Comparison of ENCODE assay signal across 1 cellular context in the genomic region with DNA sequence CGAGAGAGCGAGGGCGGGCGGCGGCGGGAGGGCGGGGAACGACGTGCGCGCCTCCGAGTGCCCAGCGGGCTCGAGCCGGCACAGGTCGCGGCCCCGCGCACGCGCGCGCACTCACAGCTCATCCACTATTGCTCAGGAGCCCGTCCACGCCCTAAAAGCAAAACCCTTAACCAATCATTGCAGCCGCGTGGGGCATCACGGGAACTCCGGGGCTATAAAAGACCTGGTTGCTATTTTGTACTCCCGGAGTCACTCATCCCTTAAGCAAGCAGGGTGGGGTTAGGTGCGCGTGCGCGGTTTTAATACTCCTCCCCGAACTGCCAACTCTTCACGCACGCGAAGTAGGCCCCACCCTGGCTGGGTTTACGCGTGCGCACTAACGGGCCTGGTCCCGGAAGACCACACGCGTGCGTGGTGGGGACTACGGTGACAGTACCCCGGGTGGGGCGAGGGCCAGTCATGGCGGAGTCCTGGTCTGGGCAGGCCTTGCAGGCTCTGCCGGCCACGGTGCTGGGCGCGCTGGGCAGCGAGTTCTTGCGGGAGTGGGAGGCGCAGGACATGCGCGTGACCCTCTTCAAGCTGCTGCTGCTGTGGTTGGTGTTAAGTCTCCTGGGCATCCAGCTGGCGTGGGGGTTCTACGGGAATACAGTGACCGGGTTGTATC.
TF ChIP-seq lines count a peak whose summit lies in the region.

A gene (minus strand): TSS at position 9 of the 664 bp plus-strand sequence. CDS start 36,387 bp downstream, outside the sequence.
A gene with protein sequence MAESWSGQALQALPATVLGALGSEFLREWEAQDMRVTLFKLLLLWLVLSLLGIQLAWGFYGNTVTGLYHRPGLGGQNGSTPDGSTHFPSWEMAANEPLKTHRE (plus strand): TSS at position 456 of the 664 bp plus-strand sequence. CDS start 4 bp downstream, at position 460.

TF ChIP-seq in GM12878, 131 proteins besides CTCF, POLR2A, EP300 and RAD21 (continued from another document and continues in another):
- TF ChIP-seq, protein P1, sequence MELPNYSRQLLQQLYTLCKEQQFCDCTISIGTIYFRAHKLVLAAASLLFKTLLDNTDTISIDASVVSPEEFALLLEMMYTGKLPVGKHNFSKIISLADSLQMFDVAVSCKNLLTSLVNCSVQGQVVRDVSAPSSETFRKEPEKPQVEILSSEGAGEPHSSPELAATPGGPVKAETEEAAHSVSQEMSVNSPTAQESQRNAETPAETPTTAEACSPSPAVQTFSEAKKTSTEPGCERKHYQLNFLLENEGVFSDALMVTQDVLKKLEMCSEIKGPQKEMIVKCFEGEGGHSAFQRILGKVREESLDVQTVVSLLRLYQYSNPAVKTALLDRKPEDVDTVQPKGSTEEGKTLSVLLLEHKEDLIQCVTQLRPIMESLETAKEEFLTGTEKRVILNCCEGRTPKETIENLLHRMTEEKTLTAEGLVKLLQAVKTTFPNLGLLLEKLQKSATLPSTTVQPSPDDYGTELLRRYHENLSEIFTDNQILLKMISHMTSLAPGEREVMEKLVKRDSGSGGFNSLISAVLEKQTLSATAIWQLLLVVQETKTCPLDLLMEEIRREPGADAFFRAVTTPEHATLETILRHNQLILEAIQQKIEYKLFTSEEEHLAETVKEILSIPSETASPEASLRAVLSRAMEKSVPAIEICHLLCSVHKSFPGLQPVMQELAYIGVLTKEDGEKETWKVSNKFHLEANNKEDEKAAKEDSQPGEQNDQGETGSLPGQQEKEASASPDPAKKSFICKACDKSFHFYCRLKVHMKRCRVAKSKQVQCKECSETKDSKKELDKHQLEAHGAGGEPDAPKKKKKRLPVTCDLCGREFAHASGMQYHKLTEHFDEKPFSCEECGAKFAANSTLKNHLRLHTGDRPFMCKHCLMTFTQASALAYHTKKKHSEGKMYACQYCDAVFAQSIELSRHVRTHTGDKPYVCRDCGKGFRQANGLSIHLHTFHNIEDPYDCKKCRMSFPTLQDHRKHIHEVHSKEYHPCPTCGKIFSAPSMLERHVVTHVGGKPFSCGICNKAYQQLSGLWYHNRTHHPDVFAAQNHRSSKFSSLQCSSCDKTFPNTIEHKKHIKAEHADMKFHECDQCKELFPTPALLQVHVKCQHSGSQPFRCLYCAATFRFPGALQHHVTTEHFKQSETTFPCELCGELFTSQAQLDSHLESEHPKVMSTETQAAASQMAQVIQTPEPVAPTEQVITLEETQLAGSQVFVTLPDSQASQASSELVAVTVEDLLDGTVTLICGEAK (IDR thresholded peaks at IDR 0.05; ENCODE audit: borderline replicate concordance): no peak
- TF ChIP-seq STAT3 (IDR thresholded peaks at IDR 0.05; ENCODE audit: low read depth, low read length) (no peak), RELA (IDR thresholded peaks at IDR 0.05; ENCODE audit: borderline replicate concordance, partially characterized antibody) (peak; percentile 7), MTA2 (IDR thresholded peaks at IDR 0.05; ENCODE audit: low read depth) (0 out of 2 replicates have a peak, but pooled peaks have one; percentile 22), NRF1 (conservative IDR thresholded peaks at IDR 0.05; ENCODE audit: low read depth, low read length) (peak; percentile 58), NR2C2 (IDR thresholded peaks at IDR 0.05; ENCODE audit: borderline replicate concordance, control insufficient read depth, insufficient read length, low read depth) (no peak), MTA3 (IDR thresholded peaks at IDR 0.05; ENCODE audit: borderline replicate concordance, low read length) (no peak), SIN3A (IDR thresholded peaks at IDR 0.05; ENCODE audit: low read depth, low read length) (no peak), BACH1 (IDR thresholded peaks at IDR 0.05; ENCODE audit: borderline replicate concordance) (peak; percentile 94), TCF12 (IDR thresholded peaks at IDR 0.05; ENCODE audit: low read depth, low read length) (0 out of 2 replicates have a peak, but pooled peaks have one; percentile 38), SPI1 (IDR thresholded peaks at IDR 0.05; ENCODE audit: borderline replicate concordance, insufficient read depth, low read depth, low read length) (no peak), ZNF622 (IDR thresholded peaks at IDR 0.05) (no peak), ZSCAN29 (IDR thresholded peaks at IDR 0.05) (peak; percentile 29; the same call in 1 of the 2 replicates), TARDBP (IDR thresholded peaks at IDR 0.05; ENCODE audit: borderline replicate concordance) (no peak)
- TF ChIP-seq, protein P2, sequence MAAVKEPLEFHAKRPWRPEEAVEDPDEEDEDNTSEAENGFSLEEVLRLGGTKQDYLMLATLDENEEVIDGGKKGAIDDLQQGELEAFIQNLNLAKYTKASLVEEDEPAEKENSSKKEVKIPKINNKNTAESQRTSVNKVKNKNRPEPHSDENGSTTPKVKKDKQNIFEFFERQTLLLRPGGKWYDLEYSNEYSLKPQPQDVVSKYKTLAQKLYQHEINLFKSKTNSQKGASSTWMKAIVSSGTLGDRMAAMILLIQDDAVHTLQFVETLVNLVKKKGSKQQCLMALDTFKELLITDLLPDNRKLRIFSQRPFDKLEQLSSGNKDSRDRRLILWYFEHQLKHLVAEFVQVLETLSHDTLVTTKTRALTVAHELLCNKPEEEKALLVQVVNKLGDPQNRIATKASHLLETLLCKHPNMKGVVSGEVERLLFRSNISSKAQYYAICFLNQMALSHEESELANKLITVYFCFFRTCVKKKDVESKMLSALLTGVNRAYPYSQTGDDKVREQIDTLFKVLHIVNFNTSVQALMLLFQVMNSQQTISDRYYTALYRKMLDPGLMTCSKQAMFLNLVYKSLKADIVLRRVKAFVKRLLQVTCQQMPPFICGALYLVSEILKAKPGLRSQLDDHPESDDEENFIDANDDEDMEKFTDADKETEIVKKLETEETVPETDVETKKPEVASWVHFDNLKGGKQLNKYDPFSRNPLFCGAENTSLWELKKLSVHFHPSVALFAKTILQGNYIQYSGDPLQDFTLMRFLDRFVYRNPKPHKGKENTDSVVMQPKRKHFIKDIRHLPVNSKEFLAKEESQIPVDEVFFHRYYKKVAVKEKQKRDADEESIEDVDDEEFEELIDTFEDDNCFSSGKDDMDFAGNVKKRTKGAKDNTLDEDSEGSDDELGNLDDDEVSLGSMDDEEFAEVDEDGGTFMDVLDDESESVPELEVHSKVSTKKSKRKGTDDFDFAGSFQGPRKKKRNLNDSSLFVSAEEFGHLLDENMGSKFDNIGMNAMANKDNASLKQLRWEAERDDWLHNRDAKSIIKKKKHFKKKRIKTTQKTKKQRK (IDR thresholded peaks at IDR 0.05; ENCODE audit: low read depth, low read length): no peak
- TF ChIP-seq, protein P3, sequence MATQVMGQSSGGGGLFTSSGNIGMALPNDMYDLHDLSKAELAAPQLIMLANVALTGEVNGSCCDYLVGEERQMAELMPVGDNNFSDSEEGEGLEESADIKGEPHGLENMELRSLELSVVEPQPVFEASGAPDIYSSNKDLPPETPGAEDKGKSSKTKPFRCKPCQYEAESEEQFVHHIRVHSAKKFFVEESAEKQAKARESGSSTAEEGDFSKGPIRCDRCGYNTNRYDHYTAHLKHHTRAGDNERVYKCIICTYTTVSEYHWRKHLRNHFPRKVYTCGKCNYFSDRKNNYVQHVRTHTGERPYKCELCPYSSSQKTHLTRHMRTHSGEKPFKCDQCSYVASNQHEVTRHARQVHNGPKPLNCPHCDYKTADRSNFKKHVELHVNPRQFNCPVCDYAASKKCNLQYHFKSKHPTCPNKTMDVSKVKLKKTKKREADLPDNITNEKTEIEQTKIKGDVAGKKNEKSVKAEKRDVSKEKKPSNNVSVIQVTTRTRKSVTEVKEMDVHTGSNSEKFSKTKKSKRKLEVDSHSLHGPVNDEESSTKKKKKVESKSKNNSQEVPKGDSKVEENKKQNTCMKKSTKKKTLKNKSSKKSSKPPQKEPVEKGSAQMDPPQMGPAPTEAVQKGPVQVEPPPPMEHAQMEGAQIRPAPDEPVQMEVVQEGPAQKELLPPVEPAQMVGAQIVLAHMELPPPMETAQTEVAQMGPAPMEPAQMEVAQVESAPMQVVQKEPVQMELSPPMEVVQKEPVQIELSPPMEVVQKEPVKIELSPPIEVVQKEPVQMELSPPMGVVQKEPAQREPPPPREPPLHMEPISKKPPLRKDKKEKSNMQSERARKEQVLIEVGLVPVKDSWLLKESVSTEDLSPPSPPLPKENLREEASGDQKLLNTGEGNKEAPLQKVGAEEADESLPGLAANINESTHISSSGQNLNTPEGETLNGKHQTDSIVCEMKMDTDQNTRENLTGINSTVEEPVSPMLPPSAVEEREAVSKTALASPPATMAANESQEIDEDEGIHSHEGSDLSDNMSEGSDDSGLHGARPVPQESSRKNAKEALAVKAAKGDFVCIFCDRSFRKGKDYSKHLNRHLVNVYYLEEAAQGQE (IDR thresholded peaks at IDR 0.05; ENCODE audit: low read depth, low read length): no peak
- TF ChIP-seq, protein P4, sequence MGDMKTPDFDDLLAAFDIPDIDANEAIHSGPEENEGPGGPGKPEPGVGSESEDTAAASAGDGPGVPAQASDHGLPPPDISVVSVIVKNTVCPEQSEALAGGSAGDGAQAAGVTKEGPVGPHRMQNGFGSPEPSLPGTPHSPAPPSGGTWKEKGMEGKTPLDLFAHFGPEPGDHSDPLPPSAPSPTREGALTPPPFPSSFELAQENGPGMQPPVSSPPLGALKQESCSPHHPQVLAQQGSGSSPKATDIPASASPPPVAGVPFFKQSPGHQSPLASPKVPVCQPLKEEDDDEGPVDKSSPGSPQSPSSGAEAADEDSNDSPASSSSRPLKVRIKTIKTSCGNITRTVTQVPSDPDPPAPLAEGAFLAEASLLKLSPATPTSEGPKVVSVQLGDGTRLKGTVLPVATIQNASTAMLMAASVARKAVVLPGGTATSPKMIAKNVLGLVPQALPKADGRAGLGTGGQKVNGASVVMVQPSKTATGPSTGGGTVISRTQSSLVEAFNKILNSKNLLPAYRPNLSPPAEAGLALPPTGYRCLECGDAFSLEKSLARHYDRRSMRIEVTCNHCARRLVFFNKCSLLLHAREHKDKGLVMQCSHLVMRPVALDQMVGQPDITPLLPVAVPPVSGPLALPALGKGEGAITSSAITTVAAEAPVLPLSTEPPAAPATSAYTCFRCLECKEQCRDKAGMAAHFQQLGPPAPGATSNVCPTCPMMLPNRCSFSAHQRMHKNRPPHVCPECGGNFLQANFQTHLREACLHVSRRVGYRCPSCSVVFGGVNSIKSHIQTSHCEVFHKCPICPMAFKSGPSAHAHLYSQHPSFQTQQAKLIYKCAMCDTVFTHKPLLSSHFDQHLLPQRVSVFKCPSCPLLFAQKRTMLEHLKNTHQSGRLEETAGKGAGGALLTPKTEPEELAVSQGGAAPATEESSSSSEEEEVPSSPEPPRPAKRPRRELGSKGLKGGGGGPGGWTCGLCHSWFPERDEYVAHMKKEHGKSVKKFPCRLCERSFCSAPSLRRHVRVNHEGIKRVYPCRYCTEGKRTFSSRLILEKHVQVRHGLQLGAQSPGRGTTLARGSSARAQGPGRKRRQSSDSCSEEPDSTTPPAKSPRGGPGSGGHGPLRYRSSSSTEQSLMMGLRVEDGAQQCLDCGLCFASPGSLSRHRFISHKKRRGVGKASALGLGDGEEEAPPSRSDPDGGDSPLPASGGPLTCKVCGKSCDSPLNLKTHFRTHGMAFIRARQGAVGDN (IDR thresholded peaks at IDR 0.05): peak; percentile 36
- TF ChIP-seq, protein P5, sequence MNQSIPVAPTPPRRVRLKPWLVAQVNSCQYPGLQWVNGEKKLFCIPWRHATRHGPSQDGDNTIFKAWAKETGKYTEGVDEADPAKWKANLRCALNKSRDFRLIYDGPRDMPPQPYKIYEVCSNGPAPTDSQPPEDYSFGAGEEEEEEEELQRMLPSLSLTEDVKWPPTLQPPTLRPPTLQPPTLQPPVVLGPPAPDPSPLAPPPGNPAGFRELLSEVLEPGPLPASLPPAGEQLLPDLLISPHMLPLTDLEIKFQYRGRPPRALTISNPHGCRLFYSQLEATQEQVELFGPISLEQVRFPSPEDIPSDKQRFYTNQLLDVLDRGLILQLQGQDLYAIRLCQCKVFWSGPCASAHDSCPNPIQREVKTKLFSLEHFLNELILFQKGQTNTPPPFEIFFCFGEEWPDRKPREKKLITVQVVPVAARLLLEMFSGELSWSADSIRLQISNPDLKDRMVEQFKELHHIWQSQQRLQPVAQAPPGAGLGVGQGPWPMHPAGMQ (IDR thresholded peaks at IDR 0.05; ENCODE audit: borderline replicate concordance): no peak
- TF ChIP-seq, protein P6, sequence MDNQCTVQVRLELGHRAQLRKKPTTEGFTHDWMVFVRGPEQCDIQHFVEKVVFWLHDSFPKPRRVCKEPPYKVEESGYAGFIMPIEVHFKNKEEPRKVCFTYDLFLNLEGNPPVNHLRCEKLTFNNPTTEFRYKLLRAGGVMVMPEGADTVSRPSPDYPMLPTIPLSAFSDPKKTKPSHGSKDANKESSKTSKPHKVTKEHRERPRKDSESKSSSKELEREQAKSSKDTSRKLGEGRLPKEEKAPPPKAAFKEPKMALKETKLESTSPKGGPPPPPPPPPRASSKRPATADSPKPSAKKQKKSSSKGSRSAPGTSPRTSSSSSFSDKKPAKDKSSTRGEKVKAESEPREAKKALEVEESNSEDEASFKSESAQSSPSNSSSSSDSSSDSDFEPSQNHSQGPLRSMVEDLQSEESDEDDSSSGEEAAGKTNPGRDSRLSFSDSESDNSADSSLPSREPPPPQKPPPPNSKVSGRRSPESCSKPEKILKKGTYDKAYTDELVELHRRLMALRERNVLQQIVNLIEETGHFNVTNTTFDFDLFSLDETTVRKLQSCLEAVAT (IDR thresholded peaks at IDR 0.05): peak; percentile 78
- TF ChIP-seq, protein P7, sequence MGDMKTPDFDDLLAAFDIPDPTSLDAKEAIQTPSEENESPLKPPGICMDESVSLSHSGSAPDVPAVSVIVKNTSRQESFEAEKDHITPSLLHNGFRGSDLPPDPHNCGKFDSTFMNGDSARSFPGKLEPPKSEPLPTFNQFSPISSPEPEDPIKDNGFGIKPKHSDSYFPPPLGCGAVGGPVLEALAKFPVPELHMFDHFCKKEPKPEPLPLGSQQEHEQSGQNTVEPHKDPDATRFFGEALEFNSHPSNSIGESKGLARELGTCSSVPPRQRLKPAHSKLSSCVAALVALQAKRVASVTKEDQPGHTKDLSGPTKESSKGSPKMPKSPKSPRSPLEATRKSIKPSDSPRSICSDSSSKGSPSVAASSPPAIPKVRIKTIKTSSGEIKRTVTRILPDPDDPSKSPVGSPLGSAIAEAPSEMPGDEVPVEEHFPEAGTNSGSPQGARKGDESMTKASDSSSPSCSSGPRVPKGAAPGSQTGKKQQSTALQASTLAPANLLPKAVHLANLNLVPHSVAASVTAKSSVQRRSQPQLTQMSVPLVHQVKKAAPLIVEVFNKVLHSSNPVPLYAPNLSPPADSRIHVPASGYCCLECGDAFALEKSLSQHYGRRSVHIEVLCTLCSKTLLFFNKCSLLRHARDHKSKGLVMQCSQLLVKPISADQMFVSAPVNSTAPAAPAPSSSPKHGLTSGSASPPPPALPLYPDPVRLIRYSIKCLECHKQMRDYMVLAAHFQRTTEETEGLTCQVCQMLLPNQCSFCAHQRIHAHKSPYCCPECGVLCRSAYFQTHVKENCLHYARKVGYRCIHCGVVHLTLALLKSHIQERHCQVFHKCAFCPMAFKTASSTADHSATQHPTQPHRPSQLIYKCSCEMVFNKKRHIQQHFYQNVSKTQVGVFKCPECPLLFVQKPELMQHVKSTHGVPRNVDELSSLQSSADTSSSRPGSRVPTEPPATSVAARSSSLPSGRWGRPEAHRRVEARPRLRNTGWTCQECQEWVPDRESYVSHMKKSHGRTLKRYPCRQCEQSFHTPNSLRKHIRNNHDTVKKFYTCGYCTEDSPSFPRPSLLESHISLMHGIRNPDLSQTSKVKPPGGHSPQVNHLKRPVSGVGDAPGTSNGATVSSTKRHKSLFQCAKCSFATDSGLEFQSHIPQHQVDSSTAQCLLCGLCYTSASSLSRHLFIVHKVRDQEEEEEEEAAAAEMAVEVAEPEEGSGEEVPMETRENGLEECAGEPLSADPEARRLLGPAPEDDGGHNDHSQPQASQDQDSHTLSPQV (IDR thresholded peaks at IDR 0.05): no peak
- TF ChIP-seq, protein P8, sequence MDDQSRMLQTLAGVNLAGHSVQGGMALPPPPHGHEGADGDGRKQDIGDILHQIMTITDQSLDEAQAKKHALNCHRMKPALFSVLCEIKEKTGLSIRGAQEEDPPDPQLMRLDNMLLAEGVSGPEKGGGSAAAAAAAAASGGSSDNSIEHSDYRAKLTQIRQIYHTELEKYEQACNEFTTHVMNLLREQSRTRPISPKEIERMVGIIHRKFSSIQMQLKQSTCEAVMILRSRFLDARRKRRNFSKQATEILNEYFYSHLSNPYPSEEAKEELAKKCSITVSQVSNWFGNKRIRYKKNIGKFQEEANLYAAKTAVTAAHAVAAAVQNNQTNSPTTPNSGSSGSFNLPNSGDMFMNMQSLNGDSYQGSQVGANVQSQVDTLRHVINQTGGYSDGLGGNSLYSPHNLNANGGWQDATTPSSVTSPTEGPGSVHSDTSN (IDR thresholded peaks at IDR 0.05; ENCODE audit: insufficient replicate concordance, low read depth, low read length): peak; percentile 56
